Comparison of ENCODE assay signal across 9 cellular contexts in genomic region chr7:27677912-27678612, GRCh38. TPM values are rescaled to one million over a fixed set of nuclear protein-coding genes. Genes with fewer than 3 reads are reported as not detected.
DNase-seq lines count a peak whose midpoint lies in the region; ATAC-seq and TF ChIP-seq lines count a peak whose summit lies in the region.
"Had no signal": no experiment of that assay in that cellular context is flagged by ENCODE, and none has a peak within 500 bp of the region (broad histone marks: within the 10 kb centered on the region; RNA-seq: fewer than 3 reads in every experiment).

No MANE protein-coding gene starts in this region.

- H2AFZ ChIP-seq in ACC112 (ENCODE audit: low read length, unreplicated experiment) (peak overlapping the region; percentile 61), IMR-90 (replicated peaks; ENCODE audit: low read length, poor library complexity) (no peak overlapping the region)

- H2BK5ac ChIP-seq in IMR-90 (ENCODE audit: low read depth, low read length, poor library complexity, severe bottlenecking): peak overlapping the region; percentile 53

- POLR2A ChIA-PET in IMR-90 (lab: Charles Lee; ENCODE audit: unreplicated experiment): no interaction called here
- POLR2A ChIA-PET in CD4-positive, alpha-beta T cell (lab: Charles Lee): no interaction called here

- peak overlapping the region; percentile 54; the same call in 1 of the 2 replicates for H3K56ac ChIP-seq in IMR-90 (ENCODE audit: extremely low read depth, insufficient read depth, low read length)

- dilution Hi-C loops in IMR-90 (cut with HindIII; ENCODE audit: low sequenced_read_pairs, unreplicated experiment): no loop called here

- peak overlapping the region; percentile 94 for H2BK20ac ChIP-seq in IMR-90 (ENCODE audit: low read depth, low read length)

- H2BK15ac ChIP-seq in IMR-90 (ENCODE audit: low read depth, low read length): peak overlapping the region; percentile 84; the same call in 2 of the 3 replicates

- BruUV-seq in IMR-90 (replicated peaks; lab: Mats Ljungman, UMichigan): no TSS peak

- H3K27me3 ChIP-seq in ACC112 (ENCODE audit: insufficient read depth, low read length) (no peaks in the 10 kb centered on the region), IMR-90 (ENCODE audit: control insufficient read depth, insufficient read depth, low read length) (no peaks in the 10 kb centered on the region), colonic mucosa (no peaks in the 10 kb centered on the region)
- no peaks in the 10 kb centered on the region for H3K27me3 ChIP-seq in CD4-positive, alpha-beta T cell (ENCODE audit: control insufficient read depth, insufficient read depth, low read length)
- H3K27me3 ChIP-seq: ovary had no signal

- H4K20me1 ChIP-seq in IMR-90 (ENCODE audit: insufficient read depth, low read length): no peaks in the 10 kb centered on the region

- H3K36me3 ChIP-seq in ACC112 (ENCODE audit: insufficient read depth, low read length) (no peaks in the 10 kb centered on the region), IMR-90 (ENCODE audit: control insufficient read depth, insufficient read depth, low read length) (no peaks in the 10 kb centered on the region), colonic mucosa (no peaks in the 10 kb centered on the region), mesodermal cell (ENCODE audit: control insufficient read depth, insufficient read depth, low read length) (no peaks in the 10 kb centered on the region)
- H3K36me3 ChIP-seq: ovary had no signal

- no peak for TF ChIP-seq CTCF in IMR-90 (conservative IDR thresholded peaks at IDR 0.05; ENCODE audit: low read depth, low read length)
- TF ChIP-seq CTCF in colonic mucosa (IDR thresholded peaks at IDR 0.05): no peak
- TF ChIP-seq CTCF in CD4-positive, alpha-beta T cell (IDR thresholded peaks at IDR 0.05): no peak

- H3K9me3 ChIP-seq in IMR-90 (ENCODE audit: control insufficient read depth, insufficient read depth, low read length): no peaks in the 10 kb centered on the region
- no peaks in the 10 kb centered on the region for H3K9me3 ChIP-seq in colonic mucosa
- no peaks in the 10 kb centered on the region for H3K9me3 ChIP-seq in mesodermal cell (ENCODE audit: control insufficient read depth, low read length)
- H3K9me3 ChIP-seq in CD4-positive, alpha-beta T cell (ENCODE audit: control insufficient read depth, low read length): no peaks in the 10 kb centered on the region
- H3K9me3 ChIP-seq: ovary had no signal

- no peak for TF ChIP-seq POLR2A in IMR-90 (IDR thresholded peaks at IDR 0.05; ENCODE audit: low read depth, low read length)

- TF ChIP-seq RAD21 in IMR-90 (IDR thresholded peaks at IDR 0.05; ENCODE audit: low read length): no peak

- in situ Hi-C loops in IMR-90 (cut with MboI; ENCODE audit: low sequenced_read_pairs): no loop called here

- H3K27ac Mint-ChIP-seq in CD4-positive, alpha-beta T cell: no peak overlapping the region

- CTCF ChIA-PET in IMR-90 (lab: Yijun Ruan, JAX): interaction anchor here (1.0 kb wide), 2 partner anchors 21 to 415 kb away, joined by 3 read pairs; no protein-coding TSS in a partner anchor
- CTCF ChIA-PET in CD4-positive, alpha-beta T cell (lab: Charles Lee): no interaction called here

- H4K8ac ChIP-seq in IMR-90 (ENCODE audit: low read depth in 2 of 2, low read length in 2 of 2): peak overlapping the region; percentile 39 to 67; a peak in 3 of 4 replicates

- peaks cover 6% of the 10 kb centered on the region; the same call in 1 of the 2 replicates for H3K9me1 ChIP-seq in IMR-90 (ENCODE audit: insufficient read depth, low read length)

- peak; percentile 96 for DNase-seq in IMR-90
- peak; percentile 38 for DNase-seq in colonic mucosa
- DNase-seq in CD4-positive, alpha-beta T cell: no peak
- no peak for DNase-seq in NCI-H146 treated with DMSO at 0.1 percent for 48 hours (lab: John Stamatoyannopoulos, UW; ENCODE audit: unreplicated experiment)
- no peak for DNase-seq in COLO668 (lab: John Stamatoyannopoulos, UW; ENCODE audit: unreplicated experiment)
- DNase-seq: ovary had no signal

- no peak overlapping the region for H3K9ac ChIP-seq in IMR-90 (ENCODE audit: low read depth, low read length)
- no peak overlapping the region for H3K9ac ChIP-seq in colonic mucosa (ENCODE audit: low read depth in 2 of 2, low read length in 2 of 2)

- no peak overlapping the region for H3K4me3 Mint-ChIP-seq in CD4-positive, alpha-beta T cell

- no peak overlapping the region for H2AK5ac ChIP-seq in IMR-90 (ENCODE audit: low read depth, low read length)

- no peaks in the 10 kb centered on the region for H3K9me3 Mint-ChIP-seq in CD4-positive, alpha-beta T cell

- ATAC-seq in IMR-90 (ENCODE audit: low read depth) (peak; percentile 97), HG03280 (IDR thresholded peaks at IDR 0.05; ENCODE audit: unreplicated experiment) (no peak)
- ATAC-seq in CD4-positive, alpha-beta T cell (ENCODE audit: poor library complexity): no peak

- peak overlapping the region; percentile 78; the same call in 1 of the 2 replicates for H4K5ac ChIP-seq in IMR-90 (ENCODE audit: low read depth, low read length)

- H2BK120ac ChIP-seq in IMR-90 (ENCODE audit: low read depth, low read length): peak overlapping the region; percentile 91

- peak overlapping the region; percentile 78 for H3K18ac ChIP-seq in IMR-90 (ENCODE audit: low read depth, low read length)

- peak overlapping the region; percentile 70 for H3K4ac ChIP-seq in IMR-90 (ENCODE audit: low read depth, low read length)

- H3K23ac ChIP-seq in IMR-90 (ENCODE audit: low read depth, low read length): peak overlapping the region; percentile 19

- peak overlapping the region; percentile 3; the same call in 1 of the 2 replicates for H3K14ac ChIP-seq in IMR-90 (replicated peaks; ENCODE audit: low read depth, low read length)

- H3K4me1 ChIP-seq in ACC112 (ENCODE audit: control insufficient read depth, insufficient read depth, low read length, unreplicated experiment): peaks cover 23% of the 10 kb centered on the region
- H3K4me1 ChIP-seq in IMR-90 (ENCODE audit: control insufficient read depth, insufficient read depth, low read length): peaks cover 16% of the 10 kb centered on the region
- no peaks in the 10 kb centered on the region for H3K4me1 ChIP-seq in colonic mucosa
- H3K4me1 ChIP-seq in mesodermal cell (ENCODE audit: control insufficient read depth, insufficient read depth, low read length, poor library complexity, severe bottlenecking): peaks cover 28% of the 10 kb centered on the region

- no peaks in the 10 kb centered on the region for H3K79me1 ChIP-seq in IMR-90 (ENCODE audit: low read depth in 1 of 2, low read length in 2 of 2)

- no peaks in the 10 kb centered on the region for H3K27me3 Mint-ChIP-seq in CD4-positive, alpha-beta T cell

- H3K4me1 Mint-ChIP-seq in CD4-positive, alpha-beta T cell (ENCODE audit: low read depth): no peaks in the 10 kb centered on the region

- no peak overlapping the region for H2AK9ac ChIP-seq in IMR-90 (replicated peaks; ENCODE audit: low read depth, low read length, poor library complexity)

- peak overlapping the region; percentile 61; the same call in 1 of the 2 replicates for H3K4me2 ChIP-seq in IMR-90 (ENCODE audit: low read depth, low read length)

- H3K4me3 ChIP-seq in ACC112 (ENCODE audit: low read depth, low read length) (no peak overlapping the region), IMR-90 (ENCODE audit: insufficient read depth, low read depth, low read length) (no peak overlapping the region), colonic mucosa (no peak overlapping the region), mesodermal cell (ENCODE audit: extremely low read depth, insufficient read depth, low read length, poor library complexity, severe bottlenecking) (no peak overlapping the region)
- H3K4me3 ChIP-seq: ovary had no signal

- H3K27ac ChIP-seq in ACC112 (ENCODE audit: low read depth, low read length) (peak overlapping the region; percentile 93), IMR-90 (ENCODE audit: insufficient read depth, low read length) (peak overlapping the region; percentile 75), colonic mucosa (peak overlapping the region; percentile 67), mesodermal cell (ENCODE audit: low read depth, low read length, severe bottlenecking) (peak overlapping the region; percentile 98)
- H3K27ac ChIP-seq in CD4-positive, alpha-beta T cell (ENCODE audit: low read depth, low read length): no peak overlapping the region
- H3K27ac ChIP-seq: ovary had no signal

- peak overlapping the region; percentile 29; the same call in 1 of the 2 replicates for H4K91ac ChIP-seq in IMR-90 (ENCODE audit: insufficient read depth, low read depth, low read length)

- intact Hi-C loops in IMR-90 (cut with micrococcal nuclease) (no loop called here), colonic mucosa (cut with DNase I) (no loop called here)
- intact Hi-C loops in CD4-positive, alpha-beta T cell (cut with DNase I, micrococcal nuclease): no loop called here

- H3K36me3 Mint-ChIP-seq in CD4-positive, alpha-beta T cell (ENCODE audit: low read depth): no peaks in the 10 kb centered on the region

- no peaks in the 10 kb centered on the region for H3K79me2 ChIP-seq in ACC112 (ENCODE audit: control insufficient read depth, insufficient read depth, low read length, unreplicated experiment)

- WGBS in IMR-90 (ENCODE audit: extremely low coverage in 2 of 2, insufficient read length in 1 of 2), 2 experiments: no CpG with 5 or more reads among the region's 3 CpGs
- 70 to 78% methylated on average over 1 of the region's 3 CpGs for WGBS in mesodermal cell (ENCODE audit: insufficient coverage in 2 of 2), 2 experiments

TF ChIP-seq in IMR-90, 13 proteins besides CTCF, POLR2A, EP300 and RAD21:
- TF ChIP-seq NFE2L2 (IDR thresholded peaks at IDR 0.05; ENCODE audit: low read depth, low read length): peak; percentile 69
- 0 out of 2 replicates have a peak, but pooled peaks have one; percentile 24 for TF ChIP-seq USF2 (IDR thresholded peaks at IDR 0.05; ENCODE audit: low read depth, low read length)
- TF ChIP-seq BHLHE40 (IDR thresholded peaks at IDR 0.05; ENCODE audit: low read depth, low read length): no peak
- TF ChIP-seq FOS (IDR thresholded peaks at IDR 0.05; ENCODE audit: low read depth, low read length): peak; percentile 89
- peak; percentile 63; the same call in 1 of the 2 replicates for TF ChIP-seq MXI1 (IDR thresholded peaks at IDR 0.05; ENCODE audit: borderline replicate concordance, low read depth, low read length)

RNA-seq across cellular contexts. Expression of gene HIBADH, which starts 15.4 kb away (rescaled TPM):
- total RNA-seq in IMR-90 (2012; rRNA removed): 36.6 and 45.5 TPM in 2 replicates
- 43.9 and 52.5 TPM in 2 replicates for polyA plus RNA-seq in IMR-90 (2012; rRNA removed)
- polyA plus RNA-seq in IMR-90 (2012; cell fraction: cytosol; rRNA removed): 19.4 and 29.9 TPM in 2 replicates
- polyA plus RNA-seq in IMR-90 (2012; cell fraction: nucleus; rRNA removed; ENCODE audit: low replicate concordance): 4.4 and 19.8 TPM in 2 replicates
- total RNA-seq in colonic mucosa: 10 to 100 TPM; 28.2 to 44.4 TPM
- 40.0 TPM for polyA plus RNA-seq in mesodermal cell (2013, experiment 1 of 2)
- 42.2 TPM for polyA plus RNA-seq in mesodermal cell (2013, experiment 2 of 2)
- total RNA-seq in CD4-positive, alpha-beta T cell: 1 to 10 TPM; 6.3 to 8.4 TPM

Comparison
In these comparisons a context has a peak if more than half of its experiments do, and no peak if none do; other contexts are left out.
1. DNase-seq: peak in IMR-90 (single experiment) and colonic mucosa (single experiment); none in CD4-positive, alpha-beta T cell (0 of 10), NCI-H146 treated with DMSO at 0.1 percent for 48 hours (single experiment) and COLO668 (single experiment).